1 cellular context compared by ENCODE assay signal in the genomic region with DNA sequence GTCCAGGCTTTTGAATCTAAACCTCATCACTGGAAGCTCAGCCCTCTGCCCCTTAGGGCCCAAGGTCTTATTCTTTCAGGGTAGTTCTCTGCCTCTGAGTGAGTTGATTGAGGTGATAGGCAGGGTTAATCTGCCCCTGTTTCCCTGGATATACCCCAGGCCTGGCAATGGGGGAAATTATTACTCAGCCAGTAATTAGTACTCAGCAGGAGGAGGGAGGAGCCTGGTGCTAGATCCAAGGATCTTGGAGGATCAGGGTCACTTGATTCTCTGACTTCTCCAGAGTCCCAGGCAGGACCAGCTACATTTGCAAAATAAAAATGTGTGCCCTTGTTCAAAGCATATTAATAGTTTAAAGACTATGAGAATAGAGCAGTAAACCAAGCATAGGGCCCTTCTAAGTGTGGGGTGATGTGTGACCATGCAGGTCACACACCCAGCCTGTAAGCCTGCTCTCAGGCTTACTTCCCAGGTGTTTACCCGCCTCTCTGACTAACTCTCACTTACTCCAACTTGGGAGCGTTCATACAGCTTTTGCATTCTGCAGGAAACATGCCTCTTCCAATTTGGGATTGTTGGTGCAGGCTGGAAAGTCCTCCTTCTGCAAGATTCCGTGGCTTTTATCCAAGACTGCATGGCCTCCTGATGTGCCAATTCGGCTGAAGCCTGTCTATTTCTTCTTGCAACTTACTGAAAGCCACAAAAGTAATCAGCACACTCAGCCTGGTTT.
TF ChIP-seq lines count a peak whose summit lies in the region.

No MANE protein-coding gene starts in this region.

TF ChIP-seq in GM23338, 12 proteins besides CTCF, POLR2A, EP300 and RAD21:
- TF ChIP-seq, protein P1, sequence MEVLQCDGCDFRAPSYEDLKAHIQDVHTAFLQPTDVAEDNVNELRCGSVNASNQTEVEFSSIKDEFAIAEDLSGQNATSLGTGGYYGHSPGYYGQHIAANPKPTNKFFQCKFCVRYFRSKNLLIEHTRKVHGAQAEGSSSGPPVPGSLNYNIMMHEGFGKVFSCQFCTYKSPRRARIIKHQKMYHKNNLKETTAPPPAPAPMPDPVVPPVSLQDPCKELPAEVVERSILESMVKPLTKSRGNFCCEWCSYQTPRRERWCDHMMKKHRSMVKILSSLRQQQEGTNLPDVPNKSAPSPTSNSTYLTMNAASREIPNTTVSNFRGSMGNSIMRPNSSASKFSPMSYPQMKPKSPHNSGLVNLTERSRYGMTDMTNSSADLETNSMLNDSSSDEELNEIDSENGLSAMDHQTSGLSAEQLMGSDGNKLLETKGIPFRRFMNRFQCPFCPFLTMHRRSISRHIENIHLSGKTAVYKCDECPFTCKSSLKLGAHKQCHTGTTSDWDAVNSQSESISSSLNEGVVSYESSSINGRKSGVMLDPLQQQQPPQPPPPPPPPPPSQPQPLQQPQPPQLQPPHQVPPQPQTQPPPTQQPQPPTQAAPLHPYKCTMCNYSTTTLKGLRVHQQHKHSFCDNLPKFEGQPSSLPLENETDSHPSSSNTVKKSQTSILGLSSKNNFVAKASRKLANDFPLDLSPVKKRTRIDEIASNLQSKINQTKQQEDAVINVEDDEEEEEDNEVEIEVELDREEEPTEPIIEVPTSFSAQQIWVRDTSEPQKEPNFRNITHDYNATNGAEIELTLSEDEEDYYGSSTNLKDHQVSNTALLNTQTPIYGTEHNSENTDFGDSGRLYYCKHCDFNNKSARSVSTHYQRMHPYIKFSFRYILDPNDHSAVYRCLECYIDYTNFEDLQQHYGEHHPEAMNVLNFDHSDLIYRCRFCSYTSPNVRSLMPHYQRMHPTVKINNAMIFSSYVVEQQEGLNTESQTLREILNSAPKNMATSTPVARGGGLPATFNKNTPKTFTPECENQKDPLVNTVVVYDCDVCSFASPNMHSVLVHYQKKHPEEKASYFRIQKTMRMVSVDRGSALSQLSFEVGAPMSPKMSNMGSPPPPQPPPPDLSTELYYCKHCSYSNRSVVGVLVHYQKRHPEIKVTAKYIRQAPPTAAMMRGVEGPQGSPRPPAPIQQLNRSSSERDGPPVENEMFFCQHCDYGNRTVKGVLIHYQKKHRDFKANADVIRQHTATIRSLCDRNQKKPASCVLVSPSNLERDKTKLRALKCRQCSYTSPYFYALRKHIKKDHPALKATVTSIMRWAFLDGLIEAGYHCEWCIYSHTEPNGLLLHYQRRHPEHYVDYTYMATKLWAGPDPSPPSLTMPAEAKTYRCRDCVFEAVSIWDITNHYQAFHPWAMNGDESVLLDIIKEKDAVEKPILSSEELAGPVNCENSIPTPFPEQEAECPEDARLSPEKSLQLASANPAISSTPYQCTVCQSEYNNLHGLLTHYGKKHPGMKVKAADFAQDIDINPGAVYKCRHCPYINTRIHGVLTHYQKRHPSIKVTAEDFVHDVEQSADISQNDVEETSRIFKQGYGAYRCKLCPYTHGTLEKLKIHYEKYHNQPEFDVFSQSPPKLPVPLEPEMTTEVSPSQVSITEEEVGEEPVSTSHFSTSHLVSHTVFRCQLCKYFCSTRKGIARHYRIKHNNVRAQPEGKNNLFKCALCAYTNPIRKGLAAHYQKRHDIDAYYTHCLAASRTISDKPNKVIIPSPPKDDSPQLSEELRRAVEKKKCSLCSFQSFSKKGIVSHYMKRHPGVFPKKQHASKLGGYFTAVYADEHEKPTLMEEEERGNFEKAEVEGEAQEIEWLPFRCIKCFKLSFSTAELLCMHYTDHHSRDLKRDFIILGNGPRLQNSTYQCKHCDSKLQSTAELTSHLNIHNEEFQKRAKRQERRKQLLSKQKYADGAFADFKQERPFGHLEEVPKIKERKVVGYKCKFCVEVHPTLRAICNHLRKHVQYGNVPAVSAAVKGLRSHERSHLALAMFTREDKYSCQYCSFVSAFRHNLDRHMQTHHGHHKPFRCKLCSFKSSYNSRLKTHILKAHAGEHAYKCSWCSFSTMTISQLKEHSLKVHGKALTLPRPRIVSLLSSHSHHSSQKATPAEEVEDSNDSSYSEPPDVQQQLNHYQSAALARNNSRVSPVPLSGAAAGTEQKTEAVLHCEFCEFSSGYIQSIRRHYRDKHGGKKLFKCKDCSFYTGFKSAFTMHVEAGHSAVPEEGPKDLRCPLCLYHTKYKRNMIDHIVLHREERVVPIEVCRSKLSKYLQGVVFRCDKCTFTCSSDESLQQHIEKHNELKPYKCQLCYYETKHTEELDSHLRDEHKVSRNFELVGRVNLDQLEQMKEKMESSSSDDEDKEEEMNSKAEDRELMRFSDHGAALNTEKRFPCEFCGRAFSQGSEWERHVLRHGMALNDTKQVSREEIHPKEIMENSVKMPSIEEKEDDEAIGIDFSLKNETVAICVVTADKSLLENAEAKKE (CRISPR knock-in tag; IDR thresholded peaks at IDR 0.05): no peak
- TF ChIP-seq CREB1 (CRISPR knock-in tag; IDR thresholded peaks at IDR 0.05; ENCODE audit: low read depth): no peak
- no peak for TF ChIP-seq POLR2AphosphoS5 (IDR thresholded peaks at IDR 0.05; ENCODE audit: low read depth)
- TF ChIP-seq STAT1 (IDR thresholded peaks at IDR 0.05; ENCODE audit: unreplicated experiment): no peak
